8 cellular contexts compared by ENCODE assay signal in genomic region chr6:38570750-38571149, GRCh38.
DNase-seq lines count a peak whose midpoint lies in the region; ATAC-seq and TF ChIP-seq lines count a peak whose summit lies in the region.

No MANE protein-coding gene starts in this region.

- intact Hi-C loops in Caco-2 (cut with micrococcal nuclease; ENCODE audit: unreplicated experiment) (loop anchor here (2.0 kb wide), 2 partner anchors 76 to 102 kb away; no protein-coding TSS in a partner anchor), head of caudate nucleus (cut with DNase I) (no loop called here)

- H3K4me1 Mint-ChIP-seq in Caco-2 (ENCODE audit: low read depth, unreplicated experiment) (peaks cover 32% of the 10 kb centered on the region), HFFc6 (ENCODE audit: low read depth) (peaks cover 42% of the 10 kb centered on the region)
- peaks cover 16% of the 10 kb centered on the region for H3K4me1 Mint-ChIP-seq in activated naive CD8-positive, alpha-beta T cell treated with anti-CD3 and anti-CD28 coated beads for 36 hours

- H3K27ac Mint-ChIP-seq in Caco-2 (ENCODE audit: unreplicated experiment) (peak overlapping the region; percentile 49), HFFc6 (no peak overlapping the region)
- H3K27ac Mint-ChIP-seq in activated naive CD8-positive, alpha-beta T cell treated with anti-CD3 and anti-CD28 coated beads for 36 hours, result no peak overlapping the region

- peaks cover 13% of the 10 kb centered on the region for H3K4me1 ChIP-seq in Caco-2

- CTCF ChIA-PET in Caco-2 (lab: Charles Lee), result interaction anchor here (0.8 to 2.5 kb wide), 3 partner anchors 77 to 780 kb away, joined by 3 to 12 read pairs (median 4); no protein-coding TSS in a partner anchor

- H3K27me3 Mint-ChIP-seq in Caco-2 (ENCODE audit: insufficient read depth, unreplicated experiment) (no peaks in the 10 kb centered on the region), HFFc6 (ENCODE audit: insufficient read depth) (no peaks in the 10 kb centered on the region; the same call in 1 of the 2 replicates)
- no peaks in the 10 kb centered on the region for H3K27me3 Mint-ChIP-seq in activated naive CD8-positive, alpha-beta T cell treated with anti-CD3 and anti-CD28 coated beads for 36 hours

- TF ChIP-seq CTCF in Caco-2 (IDR thresholded peaks at IDR 0.05; ENCODE audit: insufficient read depth in 1 of 2, low read depth in 1 of 2, low read length in 1 of 2, severe bottlenecking in 1 of 2, unreplicated experiment in 1 of 2), result peak in 1 of 2 experiments; percentile 47
- peak; percentile 78 for TF ChIP-seq CTCF in HFFc6 (IDR thresholded peaks at IDR 0.05)

- DNase-seq in Caco-2, result no peak
- DNase-seq in HFFc6, result peak; percentile 20
- DNase-seq in amniotic epithelial cell (ENCODE audit: low read depth), result peak; percentile 27
- peak; percentile 45 for DNase-seq in medulla oblongata (ENCODE audit: extremely low spot score)
- no peak for DNase-seq in activated naive CD8-positive, alpha-beta T cell treated with anti-CD3 and anti-CD28 coated beads for 36 hours
- no peak for DNase-seq in head of caudate nucleus

- H3K9me3 Mint-ChIP-seq in Caco-2 (ENCODE audit: unreplicated experiment) (no peaks in the 10 kb centered on the region), HFFc6 (no peaks in the 10 kb centered on the region)
- no peaks in the 10 kb centered on the region for H3K9me3 Mint-ChIP-seq in activated naive CD8-positive, alpha-beta T cell treated with anti-CD3 and anti-CD28 coated beads for 36 hours

- ATAC-seq in GM21390 (IDR thresholded peaks at IDR 0.05; ENCODE audit: unreplicated experiment), result no peak
- no peak for ATAC-seq in HG03095 (IDR thresholded peaks at IDR 0.05; ENCODE audit: unreplicated experiment)

- POLR2A ChIA-PET in Caco-2 (lab: Charles Lee), result no interaction called here

- H3K27me3 ChIP-seq in Caco-2 (replicated peaks; ENCODE audit: control insufficient read depth, insufficient read depth, low read length), result no peaks in the 10 kb centered on the region

- no peak overlapping the region for H3K4me3 ChIP-seq in Caco-2 (ENCODE audit: low read depth, low read length)

- H3K36me3 Mint-ChIP-seq in Caco-2 (ENCODE audit: insufficient read depth, unreplicated experiment) (no peaks in the 10 kb centered on the region), HFFc6 (ENCODE audit: low read depth) (no peaks in the 10 kb centered on the region)
- H3K36me3 Mint-ChIP-seq in activated naive CD8-positive, alpha-beta T cell treated with anti-CD3 and anti-CD28 coated beads for 36 hours, result peaks cover 13% of the 10 kb centered on the region

- no peak overlapping the region for H3K4me3 Mint-ChIP-seq in Caco-2 (ENCODE audit: unreplicated experiment)
- no peak overlapping the region for H3K4me3 Mint-ChIP-seq in HFFc6
- H3K4me3 Mint-ChIP-seq in activated naive CD8-positive, alpha-beta T cell treated with anti-CD3 and anti-CD28 coated beads for 36 hours, result no peak overlapping the region

- no peaks in the 10 kb centered on the region; the same call in 1 of the 2 replicates for H3K36me3 ChIP-seq in Caco-2 (ENCODE audit: control insufficient read depth, insufficient read depth, low read length)

- H3K9me3 ChIP-seq in Caco-2, result no peaks in the 10 kb centered on the region

- BruUV-seq in Caco-2 (replicated peaks; lab: Mats Ljungman, UMichigan), result no TSS peak

Comparison
In these comparisons a context has a peak if more than half of its experiments do, and no peak if none do; other contexts are left out.
1. DNase-seq: peak in HFFc6 (single experiment), amniotic epithelial cell (single experiment) and medulla oblongata (single experiment); none in Caco-2 (0 of 2), activated naive CD8-positive, alpha-beta T cell treated with anti-CD3 and anti-CD28 coated beads for 36 hours (single experiment) and head of caudate nucleus (0 of 42).